In the genomic region with DNA sequence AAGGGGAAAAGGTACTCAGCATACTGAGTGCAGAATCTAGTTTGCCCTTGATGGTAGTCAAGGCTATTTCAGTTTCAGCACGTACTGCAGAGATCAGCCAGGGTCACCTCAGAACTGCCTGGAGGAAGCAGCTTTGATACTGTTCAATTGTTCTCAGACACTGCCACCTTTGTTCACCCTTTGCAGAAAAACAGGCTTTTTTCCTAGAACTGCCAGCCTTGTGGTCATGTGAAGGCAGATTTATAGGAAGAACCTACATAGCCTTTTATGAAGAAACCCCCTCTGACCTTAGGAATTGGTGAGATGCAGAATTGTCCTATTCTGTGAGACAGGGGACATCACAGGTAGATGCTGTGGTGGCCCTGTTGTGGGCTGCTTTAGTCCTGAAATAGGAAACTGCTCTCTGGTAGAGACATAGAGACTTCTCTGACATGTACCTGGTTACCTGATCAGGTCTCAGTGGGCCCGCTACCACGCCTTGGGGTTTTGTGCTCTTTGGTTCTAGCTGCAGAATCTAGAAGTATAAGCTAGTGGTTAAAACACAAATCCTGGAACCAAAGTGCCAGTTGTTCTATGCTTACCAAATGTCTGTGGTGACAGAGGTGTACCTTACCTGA, we compare ENCODE assay signal across 18 cellular contexts.
DNase-seq lines count a peak whose midpoint lies in the region; ATAC-seq and TF ChIP-seq lines count a peak whose summit lies in the region.
"Had no signal": no experiment of that assay in that cellular context is flagged by ENCODE, and none has a peak within 500 bp of the region (broad histone marks: within the 10 kb centered on the region; RNA-seq: fewer than 3 reads in every experiment).

No MANE protein-coding gene starts in this region.

- POLR2A ChIA-PET in activated naive CD8-positive, alpha-beta T cell treated with anti-CD3 and anti-CD28 coated beads, Interleukin-2, amount 10 ng/mL, durations not matched to agents 7 days and 5 days (lab: Charles Lee): no interaction called here

- ATAC-seq in activated naive CD8-positive, alpha-beta T cell treated with anti-CD3 and anti-CD28 coated beads, Interleukin-2, amount 10 ng/mL, durations not matched to agents 7 days and 5 days (ENCODE audit: low read depth): peak; percentile 85
- no peak for ATAC-seq in activated naive CD8-positive, alpha-beta T cell treated with anti-CD3 and anti-CD28 coated beads, Interleukin-2, amount 50 U/mL, for 24 hours
- peak; percentile 55 to 83 (median 78) for ATAC-seq in right lobe of liver
- ATAC-seq in activated T-helper 17 cell treated with anti-CD3 and anti-CD28 coated beads, Interleukin-2, amount 50 U/mL, for 72 hours (replicated peaks): no peak
- no peak for ATAC-seq in GM19324 (IDR thresholded peaks at IDR 0.05; ENCODE audit: low FRiP score, unreplicated experiment)

- 65% methylated on average over 2 of the region's 3 CpGs for WGBS in right lobe of liver (ENCODE audit: insufficient coverage, low coverage, low lambda C conversion rate, missing lambda C conversion rate)

- no peaks in the 10 kb centered on the region for H3K9me3 ChIP-seq in right lobe of liver
- H3K9me3 ChIP-seq in subcutaneous abdominal adipose tissue (ENCODE audit: control insufficient read depth in 5 of 5, low read length in 5 of 5): no peaks in the 10 kb centered on the region
- H3K9me3 ChIP-seq: esophagus squamous epithelium, transverse colon had no signal

- H3K4me3 ChIP-seq in right lobe of liver: no peak overlapping the region
- H3K4me3 ChIP-seq in subcutaneous abdominal adipose tissue (ENCODE audit: low read depth in 1 of 5, low read length in 5 of 5): no peak overlapping the region
- H3K4me3 ChIP-seq: esophagus squamous epithelium, transverse colon had no signal

- DNase-seq in activated naive CD8-positive, alpha-beta T cell treated with anti-CD3 and anti-CD28 coated beads, Interleukin-2, amount 10 ng/mL, durations not matched to agents 7 days and 5 days: no peak
- no peak for DNase-seq in activated naive CD8-positive, alpha-beta T cell treated with anti-CD3 and anti-CD28 coated beads, Interleukin-2, amount 50 U/mL, for 24 hours
- DNase-seq in right lobe of liver (no peak), posterior vena cava (ENCODE audit: low spot score) (no peak)
- DNase-seq: ACHN; activated naive CD4-positive, alpha-beta T cell treated with anti-CD3 and anti-CD28 coated beads for 36 hours; CD4-positive, alpha-beta memory T cell; EL; esophagus squamous epithelium; kidney glomerular epithelial cell; naive B cell; NCI-H187 treated with DMSO at 0.1 percent for 48 hours; transverse colon had no signal

- TF ChIP-seq CTCF in brain (conservative IDR thresholded peaks at IDR 0.05) (no peak), right lobe of liver (IDR thresholded peaks at IDR 0.05) (no peak)

- H3K4me1 ChIP-seq in right lobe of liver (peaks cover 0 to 9% (median 0%) of the 10 kb centered on the region in 4 donors), subcutaneous abdominal adipose tissue (ENCODE audit: control insufficient read depth in 5 of 5, insufficient read depth in 5 of 5, low read length in 5 of 5) (peaks cover 10 to 32% (median 27%) of the 10 kb centered on the region in 5 donors)

- H3K27me3 ChIP-seq in right lobe of liver (no peaks in the 10 kb centered on the region), subcutaneous abdominal adipose tissue (ENCODE audit: control insufficient read depth in 5 of 5, insufficient read depth in 4 of 5, low read length in 5 of 5) (no peaks in the 10 kb centered on the region)
- H3K27me3 ChIP-seq: transverse colon had no signal

- H3K36me3 ChIP-seq in right lobe of liver (no peaks in the 10 kb centered on the region), subcutaneous abdominal adipose tissue (ENCODE audit: control insufficient read depth in 5 of 5, insufficient read depth in 5 of 5, low read length in 5 of 5) (no peaks in the 10 kb centered on the region)
- H3K36me3 ChIP-seq: esophagus squamous epithelium, transverse colon had no signal

- H3K27ac ChIP-seq in right lobe of liver: no peak overlapping the region
- peak overlapping the region; percentile 30 for H3K27ac ChIP-seq in subcutaneous abdominal adipose tissue (ENCODE audit: low read depth, low read length)
- H3K27ac ChIP-seq: esophagus squamous epithelium had no signal

- H3K27me3 Mint-ChIP-seq in activated naive CD8-positive, alpha-beta T cell treated with anti-CD3 and anti-CD28 coated beads, Interleukin-2, amount 10 ng/mL, durations not matched to agents 7 days and 5 days: peaks cover 10% of the 10 kb centered on the region
- peaks cover 3% of the 10 kb centered on the region for H3K27me3 Mint-ChIP-seq in activated naive CD8-positive, alpha-beta T cell treated with anti-CD3 and anti-CD28 coated beads, Interleukin-2, amount 50 U/mL, for 24 hours
- no peaks in the 10 kb centered on the region for H3K27me3 Mint-ChIP-seq in brain
- H3K27me3 Mint-ChIP-seq in activated T-helper 17 cell treated with anti-CD3 and anti-CD28 coated beads, Interleukin-2, amount 50 U/mL, for 72 hours: no peaks in the 10 kb centered on the region
- H3K27me3 Mint-ChIP-seq: dendritic cell treated with granulocyte-macrophage colony-stimulating factor and Interleukin-4, amounts not matched to agents 40 ng/mL and 50 ng/mL, for 4 days had no signal

- H3K4me1 Mint-ChIP-seq in activated naive CD8-positive, alpha-beta T cell treated with anti-CD3 and anti-CD28 coated beads, Interleukin-2, amount 10 ng/mL, durations not matched to agents 7 days and 5 days: peaks cover 6% of the 10 kb centered on the region
- H3K4me1 Mint-ChIP-seq in activated naive CD8-positive, alpha-beta T cell treated with anti-CD3 and anti-CD28 coated beads, Interleukin-2, amount 50 U/mL, for 24 hours: no peaks in the 10 kb centered on the region
- H3K4me1 Mint-ChIP-seq in brain: peaks cover 57% of the 10 kb centered on the region
- no peaks in the 10 kb centered on the region for H3K4me1 Mint-ChIP-seq in activated T-helper 17 cell treated with anti-CD3 and anti-CD28 coated beads, Interleukin-2, amount 50 U/mL, for 72 hours
- H3K4me1 Mint-ChIP-seq: CD4-positive, alpha-beta memory T cell; naive B cell had no signal

- H3K36me3 Mint-ChIP-seq in activated naive CD8-positive, alpha-beta T cell treated with anti-CD3 and anti-CD28 coated beads, Interleukin-2, amount 10 ng/mL, durations not matched to agents 7 days and 5 days: no peaks in the 10 kb centered on the region
- H3K36me3 Mint-ChIP-seq in activated naive CD8-positive, alpha-beta T cell treated with anti-CD3 and anti-CD28 coated beads, Interleukin-2, amount 50 U/mL, for 24 hours (ENCODE audit: low read depth): no peaks in the 10 kb centered on the region
- no peaks in the 10 kb centered on the region for H3K36me3 Mint-ChIP-seq in brain
- no peaks in the 10 kb centered on the region for H3K36me3 Mint-ChIP-seq in activated T-helper 17 cell treated with anti-CD3 and anti-CD28 coated beads, Interleukin-2, amount 50 U/mL, for 72 hours (ENCODE audit: low read depth)
- H3K36me3 Mint-ChIP-seq: CD4-positive, alpha-beta memory T cell; naive B cell had no signal

- no peak for TF ChIP-seq POLR2A in right lobe of liver (IDR thresholded peaks at IDR 0.05)

- no peaks in the 10 kb centered on the region for H3K9me3 Mint-ChIP-seq in activated naive CD8-positive, alpha-beta T cell treated with anti-CD3 and anti-CD28 coated beads, Interleukin-2, amount 10 ng/mL, durations not matched to agents 7 days and 5 days
- H3K9me3 Mint-ChIP-seq in activated naive CD8-positive, alpha-beta T cell treated with anti-CD3 and anti-CD28 coated beads, Interleukin-2, amount 50 U/mL, for 24 hours: no peaks in the 10 kb centered on the region
- peaks cover 0 to 7% (median 3%) of the 10 kb centered on the region in 5 experiments for H3K9me3 Mint-ChIP-seq in brain
- H3K9me3 Mint-ChIP-seq in activated T-helper 17 cell treated with anti-CD3 and anti-CD28 coated beads, Interleukin-2, amount 50 U/mL, for 72 hours: no peaks in the 10 kb centered on the region
- H3K9me3 Mint-ChIP-seq: dendritic cell treated with granulocyte-macrophage colony-stimulating factor and Interleukin-4, amounts not matched to agents 40 ng/mL and 50 ng/mL, for 4 days had no signal

- H3K9ac ChIP-seq in subcutaneous abdominal adipose tissue (ENCODE audit: low read length in 5 of 5): no peak overlapping the region

- no peak overlapping the region for H3K4me3 Mint-ChIP-seq in activated naive CD8-positive, alpha-beta T cell treated with anti-CD3 and anti-CD28 coated beads, Interleukin-2, amount 10 ng/mL, durations not matched to agents 7 days and 5 days
- no peak overlapping the region for H3K4me3 Mint-ChIP-seq in activated naive CD8-positive, alpha-beta T cell treated with anti-CD3 and anti-CD28 coated beads, Interleukin-2, amount 50 U/mL, for 24 hours
- H3K4me3 Mint-ChIP-seq in brain: peak overlapping the region in 1 of 5 experiments; percentile 7
- H3K4me3 Mint-ChIP-seq in activated T-helper 17 cell treated with anti-CD3 and anti-CD28 coated beads, Interleukin-2, amount 50 U/mL, for 72 hours: no peak overlapping the region
- H3K4me3 Mint-ChIP-seq: activated naive CD4-positive, alpha-beta T cell treated with anti-CD3 and anti-CD28 coated beads for 36 hours; CD4-positive, alpha-beta memory T cell; dendritic cell treated with granulocyte-macrophage colony-stimulating factor and Interleukin-4, amounts not matched to agents 40 ng/mL and 50 ng/mL, for 4 days; naive B cell had no signal

- H3K27ac Mint-ChIP-seq in activated naive CD8-positive, alpha-beta T cell treated with anti-CD3 and anti-CD28 coated beads, Interleukin-2, amount 10 ng/mL, durations not matched to agents 7 days and 5 days: no peak overlapping the region
- H3K27ac Mint-ChIP-seq in activated naive CD8-positive, alpha-beta T cell treated with anti-CD3 and anti-CD28 coated beads, Interleukin-2, amount 50 U/mL, for 24 hours: no peak overlapping the region
- peak overlapping the region; percentile 38 to 91 (median 46) for H3K27ac Mint-ChIP-seq in brain
- no peak overlapping the region for H3K27ac Mint-ChIP-seq in activated T-helper 17 cell treated with anti-CD3 and anti-CD28 coated beads, Interleukin-2, amount 50 U/mL, for 72 hours
- H3K27ac Mint-ChIP-seq: activated naive CD4-positive, alpha-beta T cell treated with anti-CD3 and anti-CD28 coated beads for 36 hours; CD4-positive, alpha-beta memory T cell; dendritic cell treated with granulocyte-macrophage colony-stimulating factor and Interleukin-4, amounts not matched to agents 40 ng/mL and 50 ng/mL, for 4 days had no signal

- intact Hi-C loops in right lobe of liver (cut with DNase I): no loop called here
- intact Hi-C loops in posterior vena cava (cut with DNase I): no loop called here

Comparison
In these comparisons a context has a peak if more than half of its experiments do, and no peak if none do; other contexts are left out.
1. ATAC-seq: peak in activated naive CD8-positive, alpha-beta T cell treated with anti-CD3 and anti-CD28 coated beads, Interleukin-2, amount 10 ng/mL, durations not matched to agents 7 days and 5 days (single experiment) and right lobe of liver (4 of 4); none in activated naive CD8-positive, alpha-beta T cell treated with anti-CD3 and anti-CD28 coated beads, Interleukin-2, amount 50 U/mL, for 24 hours (single experiment), activated T-helper 17 cell treated with anti-CD3 and anti-CD28 coated beads, Interleukin-2, amount 50 U/mL, for 72 hours (single experiment) and GM19324 (single experiment).
2. H3K27ac Mint-ChIP-seq: peak in brain (5 of 5); none in activated naive CD8-positive, alpha-beta T cell treated with anti-CD3 and anti-CD28 coated beads, Interleukin-2, amount 10 ng/mL, durations not matched to agents 7 days and 5 days (single experiment), activated naive CD8-positive, alpha-beta T cell treated with anti-CD3 and anti-CD28 coated beads, Interleukin-2, amount 50 U/mL, for 24 hours (single experiment) and activated T-helper 17 cell treated with anti-CD3 and anti-CD28 coated beads, Interleukin-2, amount 50 U/mL, for 72 hours (single experiment).